2 cellular contexts compared by ENCODE assay signal in the genomic region with DNA sequence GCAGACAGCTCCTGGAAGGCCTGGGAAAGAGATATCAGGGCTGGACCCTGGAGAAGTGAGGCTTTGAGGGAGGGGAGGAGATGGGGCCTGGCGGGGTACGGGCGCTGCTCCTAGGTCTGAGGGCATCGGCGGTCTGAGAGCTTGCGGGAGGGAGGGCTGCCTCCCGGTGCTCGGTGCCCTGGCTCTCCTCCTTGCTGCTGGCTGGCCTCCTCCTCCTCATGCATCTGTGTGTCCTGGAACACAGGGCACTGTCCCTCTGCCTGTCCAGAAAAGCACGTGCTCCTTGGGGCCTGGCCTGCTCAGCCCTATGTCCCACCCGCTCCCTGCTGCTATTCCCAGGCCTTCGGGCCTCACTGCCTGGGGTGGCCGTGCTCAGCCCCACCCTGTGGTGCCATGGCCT.
TF ChIP-seq lines count a peak whose summit lies in the region.

No MANE protein-coding gene starts in this region.

TF ChIP-seq in SK-N-SH treated with all-trans-retinoic acid at 6 μM for 48 hours, 23 proteins besides CTCF, POLR2A, EP300 and RAD21 (continued from another document):
- TF ChIP-seq, protein P1, sequence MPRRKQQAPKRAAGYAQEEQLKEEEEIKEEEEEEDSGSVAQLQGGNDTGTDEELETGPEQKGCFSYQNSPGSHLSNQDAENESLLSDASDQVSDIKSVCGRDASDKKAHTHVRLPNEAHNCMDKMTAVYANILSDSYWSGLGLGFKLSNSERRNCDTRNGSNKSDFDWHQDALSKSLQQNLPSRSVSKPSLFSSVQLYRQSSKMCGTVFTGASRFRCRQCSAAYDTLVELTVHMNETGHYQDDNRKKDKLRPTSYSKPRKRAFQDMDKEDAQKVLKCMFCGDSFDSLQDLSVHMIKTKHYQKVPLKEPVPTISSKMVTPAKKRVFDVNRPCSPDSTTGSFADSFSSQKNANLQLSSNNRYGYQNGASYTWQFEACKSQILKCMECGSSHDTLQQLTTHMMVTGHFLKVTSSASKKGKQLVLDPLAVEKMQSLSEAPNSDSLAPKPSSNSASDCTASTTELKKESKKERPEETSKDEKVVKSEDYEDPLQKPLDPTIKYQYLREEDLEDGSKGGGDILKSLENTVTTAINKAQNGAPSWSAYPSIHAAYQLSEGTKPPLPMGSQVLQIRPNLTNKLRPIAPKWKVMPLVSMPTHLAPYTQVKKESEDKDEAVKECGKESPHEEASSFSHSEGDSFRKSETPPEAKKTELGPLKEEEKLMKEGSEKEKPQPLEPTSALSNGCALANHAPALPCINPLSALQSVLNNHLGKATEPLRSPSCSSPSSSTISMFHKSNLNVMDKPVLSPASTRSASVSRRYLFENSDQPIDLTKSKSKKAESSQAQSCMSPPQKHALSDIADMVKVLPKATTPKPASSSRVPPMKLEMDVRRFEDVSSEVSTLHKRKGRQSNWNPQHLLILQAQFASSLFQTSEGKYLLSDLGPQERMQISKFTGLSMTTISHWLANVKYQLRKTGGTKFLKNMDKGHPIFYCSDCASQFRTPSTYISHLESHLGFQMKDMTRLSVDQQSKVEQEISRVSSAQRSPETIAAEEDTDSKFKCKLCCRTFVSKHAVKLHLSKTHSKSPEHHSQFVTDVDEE (CRISPR knock-in tag; IDR thresholded peaks at IDR 0.05), result no peak
- TF ChIP-seq GLIS3 (CRISPR knock-in tag; IDR thresholded peaks at IDR 0.05), result no peak

TF ChIP-seq in HepG2, 621 proteins besides CTCF, POLR2A, EP300 and RAD21 (continued from another document):
- no peak for TF ChIP-seq ZNF441 (CRISPR knock-in tag; IDR thresholded peaks at IDR 0.05; ENCODE audit: borderline replicate concordance)
- no peak for TF ChIP-seq SMARCE1 (IDR thresholded peaks at IDR 0.05; ENCODE audit: borderline replicate concordance)
